ENCODE assay signal across 8 cellular contexts in genomic region chr10:43362191-43362839, GRCh38. TPM values are rescaled to one million over a fixed set of nuclear protein-coding genes. Genes with fewer than 3 reads are reported as not detected.
DNase-seq lines count a peak whose midpoint lies in the region; ATAC-seq and TF ChIP-seq lines count a peak whose summit lies in the region.

No MANE protein-coding gene starts in this region.

- H3K9me3 ChIP-seq in AG04450 (ENCODE audit: control insufficient read depth, insufficient read depth, low read length) = peaks cover 11% of the 10 kb centered on the region; the same call in 1 of the 2 replicates

- H3K27ac ChIP-seq in AG04450 (ENCODE audit: low read depth, low read length) = no peak overlapping the region

- peak; percentile 68 for TF ChIP-seq POLR2A in GM18951 (IDR thresholded peaks at IDR 0.05; ENCODE audit: extremely low read depth, insufficient read depth, insufficient read length)

- H3K27me3 ChIP-seq in AG04450 (ENCODE audit: control insufficient read depth, insufficient read depth, low read length) = peaks cover 3% of the 10 kb centered on the region

- DNase-seq in AG04450 (ENCODE audit: low read depth, low spot score) = peak; percentile 20
- peak; percentile 82 for DNase-seq in NCI-H526 treated with DMSO at 0.1 percent for 48 hours (lab: John Stamatoyannopoulos, UW)
- DNase-seq in activated T-cell treated with anti-CD3 and anti-CD28 coated beads for 24 hours (ENCODE audit: low read depth) = peak; percentile 96
- DNase-seq in epithelial cell of esophagus (ENCODE audit: low read depth) = peak; percentile 97
- peak; percentile 87 for DNase-seq in middle frontal gyrus (ENCODE audit: extremely low spot score, low spot score)
- DNase-seq in stimulated activated CD8-positive, alpha-beta memory T cell treated with anti-CD3 and anti-CD28 coated beads, Interleukin-15, amount 100 ng/mL, for 48 hours (ENCODE audit: low read depth in 2 of 2) = peak; percentile 93 to 99

- CTCF ChIA-PET in AG04450 (lab: Charles Lee) = no interaction called here

- peak; percentile 44; the same call in 1 of the 2 replicates for TF ChIP-seq CTCF in AG04450 (IDR thresholded peaks at IDR 0.05; ENCODE audit: low read depth, low read length)
- peak; percentile 53 for TF ChIP-seq CTCF in epithelial cell of esophagus (IDR thresholded peaks at IDR 0.05; ENCODE audit: insufficient read depth, low read depth, low read length, missing control alignments)

- H3K4me3 ChIP-seq in AG04450 (ENCODE audit: low read depth, low read length) (peak overlapping the region; percentile 50), epithelial cell of esophagus (ENCODE audit: low read length) (peak overlapping the region; percentile 61)

- POLR2A ChIA-PET in AG04450 (lab: Yijun Ruan, JAX) = no interaction called here

- in situ Hi-C loops in GM18951 (cut with MboI; ENCODE audit: low sequenced_read_pairs, unreplicated experiment) = no loop called here

- ATAC-seq in HG03280 (IDR thresholded peaks at IDR 0.05; ENCODE audit: unreplicated experiment) = peak; percentile 97

RNA-seq across cellular contexts. Expression of gene FXYD4, which starts 9.1 kb away (rescaled TPM):
- polyA plus RNA-seq in AG04450 (2011; rRNA removed) = not detected in 2 replicates
- polyA minus RNA-seq in AG04450 (2011; rRNA and poly(A)+ RNA removed) = not detected in 2 replicates

RNA-seq across cellular contexts. Expression of gene HNRNPF, which starts 46.7 kb away (rescaled TPM):
- 160 and 178 TPM in 2 replicates for polyA plus RNA-seq in AG04450 (2011; rRNA removed)
- polyA minus RNA-seq in AG04450 (2011; rRNA and poly(A)+ RNA removed) = 191 and 197 TPM in 2 replicates

Comparison
In these comparisons a context has a peak if more than half of its experiments do, and no peak if none do; other contexts are left out.
1. DNase-seq: peak in every context shown above with its lines; median percentile 97 in epithelial cell of esophagus; 96 in activated T-cell treated with anti-CD3 and anti-CD28 coated beads for 24 hours; 96 in stimulated activated CD8-positive, alpha-beta memory T cell treated with anti-CD3 and anti-CD28 coated beads, Interleukin-15, amount 100 ng/mL, for 48 hours; 87 in middle frontal gyrus; 82 in NCI-H526 treated with DMSO at 0.1 percent for 48 hours; 20 in AG04450.